In the genomic region with DNA sequence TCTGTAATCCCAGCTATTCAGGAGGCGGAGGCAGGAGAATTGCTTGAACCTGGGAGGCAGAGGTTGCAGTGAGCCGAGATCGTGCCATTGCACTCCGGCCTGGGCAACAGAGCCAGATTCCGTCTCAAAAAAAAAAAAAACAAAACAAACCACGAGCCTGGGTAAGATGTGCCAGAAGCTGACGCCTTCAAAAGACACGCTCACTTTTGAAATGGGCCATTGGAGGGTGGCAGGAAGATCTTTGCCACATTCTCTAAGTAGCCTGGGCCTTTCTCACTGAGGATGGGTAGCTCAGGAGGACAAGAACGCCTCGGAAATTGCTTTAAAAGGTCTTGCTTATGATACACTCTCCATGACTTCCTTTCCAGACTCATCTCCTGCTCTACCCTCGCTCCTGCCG, we compare ENCODE assay signal across 18 cellular contexts.
"Had no signal": no experiment of that assay in that cellular context is flagged by ENCODE, and none has a peak within 500 bp of the region (broad histone marks: within the 10 kb centered on the region; RNA-seq: fewer than 3 reads in every experiment).

No MANE protein-coding gene starts in this region.

- H3K36me3 ChIP-seq: SJCRH30 had no signal

- H3K27ac ChIP-seq: KMS-11, SJCRH30 had no signal

- H3K9me3 ChIP-seq: SJCRH30 had no signal

- H3K27me3 ChIP-seq: SJCRH30 had no signal

- H3K4me2 ChIP-seq: KMS-11 had no signal

- H3K4me3 ChIP-seq: K562, SJCRH30 had no signal

- H3K9ac ChIP-seq: KMS-11 had no signal

- DNase-seq: Kasumi-1, MM.1S, NCI-H1092 treated with DMSO at 0.1 percent for 48 hours, NCI-H1436, NCI-H187, NCI-H2029, NCI-H2081 treated with DMSO at 0.1 percent for 48 hours, NCI-H2171, NCI-H226, NCI-H446, NCI-H510A, NCI-H524 treated with DMSO at 0.1 percent for 48 hours, NCI-H69, NCI-H774, SHP77 treated with DMSO at 0.1 percent for 48 hours, SJCRH30 had no signal
